ENCODE assay signal across 23 cellular contexts in genomic region chr15:38873151-38873550, GRCh38.
DNase-seq lines count a peak whose midpoint lies in the region; ATAC-seq and TF ChIP-seq lines count a peak whose summit lies in the region.
"Had no signal": no experiment of that assay in that cellular context is flagged by ENCODE, and none has a peak within 500 bp of the region (broad histone marks: within the 10 kb centered on the region; RNA-seq: fewer than 3 reads in every experiment).

No MANE protein-coding gene starts in this region.

- H3K9me3 ChIP-seq in PC-3 (ENCODE audit: low read length), result no peaks in the 10 kb centered on the region
- H3K9me3 ChIP-seq in hepatocyte (ENCODE audit: low read depth), result no peaks in the 10 kb centered on the region
- no peaks in the 10 kb centered on the region for H3K9me3 ChIP-seq in smooth muscle cell (replicated peaks; ENCODE audit: low read depth)
- H3K9me3 ChIP-seq: prostate gland, SJCRH30 had no signal

- BruUV-seq in PC-3 (replicated peaks; lab: Mats Ljungman, UMichigan), result no TSS peak

- H3K9me2 ChIP-seq in PC-3 (replicated peaks; ENCODE audit: low read length), result no peaks in the 10 kb centered on the region
- H3K9me2 ChIP-seq in hepatocyte (replicated peaks; ENCODE audit: insufficient read depth), result no peaks in the 10 kb centered on the region

- H3K4me2 ChIP-seq in PC-3 (ENCODE audit: low read length) (no peak overlapping the region), hepatocyte (no peak overlapping the region), smooth muscle cell (peak overlapping the region; percentile 12)
- H3K4me2 ChIP-seq: BLaER1 treated with 17β-estradiol and CSF1 and Interleukin-3, amounts not matched to agents 10 nM and 100 nM had no signal

- no peaks in the 10 kb centered on the region for H3K27me3 ChIP-seq in PC-3 (ENCODE audit: low read length)
- H3K27me3 ChIP-seq in hepatocyte, result no peaks in the 10 kb centered on the region
- H3K27me3 ChIP-seq in smooth muscle cell (ENCODE audit: low read depth), result no peaks in the 10 kb centered on the region
- H3K27me3 ChIP-seq: BLaER1 treated with 17β-estradiol and CSF1 and Interleukin-3, amounts not matched to agents 10 nM and 100 nM; SJCRH30 had no signal

- H3K4me1 ChIP-seq in PC-3 (ENCODE audit: insufficient read depth, low read length), result peaks cover 7% of the 10 kb centered on the region
- peaks cover 16% of the 10 kb centered on the region for H3K4me1 ChIP-seq in hepatocyte (ENCODE audit: insufficient read depth)
- H3K4me1 ChIP-seq in smooth muscle cell (ENCODE audit: low read depth), result no peaks in the 10 kb centered on the region

- H3K36me3 ChIP-seq in PC-3 (ENCODE audit: low read depth, low read length) (no peaks in the 10 kb centered on the region), hepatocyte (replicated peaks; ENCODE audit: insufficient read depth, low read depth) (no peaks in the 10 kb centered on the region), smooth muscle cell (ENCODE audit: low read depth) (no peaks in the 10 kb centered on the region)
- H3K36me3 ChIP-seq: BLaER1 treated with 17β-estradiol and CSF1 and Interleukin-3, amounts not matched to agents 10 nM and 100 nM; prostate gland; SJCRH30 had no signal

- no peaks in the 10 kb centered on the region for H3F3A ChIP-seq in PC-3 (ENCODE audit: low read length, unreplicated experiment)
- peaks cover 8% of the 10 kb centered on the region for H3F3A ChIP-seq in smooth muscle cell (ENCODE audit: low read depth)

- H4K20me1 ChIP-seq in PC-3 (ENCODE audit: low read length) (no peaks in the 10 kb centered on the region), hepatocyte (ENCODE audit: insufficient read depth, poor library complexity, severe bottlenecking) (no peaks in the 10 kb centered on the region), smooth muscle cell (ENCODE audit: low read depth) (no peaks in the 10 kb centered on the region)
- H4K20me1 ChIP-seq: BLaER1 treated with 17β-estradiol and CSF1 and Interleukin-3, amounts not matched to agents 10 nM and 100 nM had no signal

- 46% methylated on average over 4 of the region's 4 CpGs for WGBS in hepatocyte (ENCODE audit: low lambda C conversion rate, missing lambda C conversion rate)
- 60% methylated on average over 4 of the region's 4 CpGs for WGBS in smooth muscle cell (ENCODE audit: low lambda C conversion rate)

- H3K27ac ChIP-seq in PC-3 (ENCODE audit: low read length), result no peak overlapping the region
- H3K27ac ChIP-seq in hepatocyte, result peak overlapping the region; percentile 19
- H3K27ac ChIP-seq in smooth muscle cell (ENCODE audit: low read depth), result peak overlapping the region; percentile 33
- H3K27ac ChIP-seq: BLaER1 treated with 17β-estradiol and CSF1 and Interleukin-3, amounts not matched to agents 10 nM and 100 nM; SJCRH30; skin epidermis had no signal

- intact Hi-C loops in PC-3 (cut with micrococcal nuclease), result no loop called here

- no peak for ATAC-seq in PC-3
- ATAC-seq: activated CD4-positive, CD25-positive, alpha-beta regulatory T cell treated with anti-CD3 and anti-CD28 coated beads, Interleukin-2, amount 50 U/mL, for 24 hours; GM12878 had no signal

- H2AFZ ChIP-seq in PC-3 (ENCODE audit: low read length), result no peak overlapping the region
- no peak overlapping the region for H2AFZ ChIP-seq in hepatocyte
- no peak overlapping the region for H2AFZ ChIP-seq in smooth muscle cell (ENCODE audit: low read depth)

- H3K9ac ChIP-seq in PC-3 (ENCODE audit: low read length) (no peak overlapping the region), smooth muscle cell (ENCODE audit: low read depth) (no peak overlapping the region)
- H3K9ac ChIP-seq: BLaER1 treated with 17β-estradiol and CSF1 and Interleukin-3, amounts not matched to agents 10 nM and 100 nM had no signal

- POLR2A ChIA-PET in PC-3 (lab: Charles Lee; ENCODE audit: unreplicated experiment), result interaction anchor here (0.5 kb wide), 1 partner anchor 328 kb away, joined by 3 read pairs; no protein-coding TSS in a partner anchor

- CTCF ChIA-PET in PC-3 (lab: Charles Lee), result no interaction called here

- TF ChIP-seq CTCF in PC-3 (conservative IDR thresholded peaks at IDR 0.05; ENCODE audit: low read depth, low read length), result no peak
- TF ChIP-seq CTCF in hepatocyte (IDR thresholded peaks at IDR 0.05; ENCODE audit: poor library complexity), result no peak
- TF ChIP-seq CTCF in smooth muscle cell (IDR thresholded peaks at IDR 0.05; ENCODE audit: borderline replicate concordance, insufficient read depth, poor library complexity, severe bottlenecking), result no peak

- DNase-seq in NCI-H82 (lab: John Stamatoyannopoulos, UW), result peak; percentile 7
- no peak for DNase-seq in NCI-H82 treated with DMSO at 0.1 percent for 48 hours (lab: John Stamatoyannopoulos, UW; ENCODE audit: unreplicated experiment)
- peak; percentile 17 for DNase-seq in PC-3
- DNase-seq in hepatocyte (ENCODE audit: low spot score), result no peak
- no peak for DNase-seq in smooth muscle cell (lab: John Stamatoyannopoulos, UW; ENCODE audit: unreplicated experiment)
- DNase-seq in AG08396 (ENCODE audit: low spot score), result no peak
- no peak for DNase-seq in SW 1271 (lab: John Stamatoyannopoulos, UW)
- no peak for DNase-seq in HCEC 1CT
- DNase-seq: DMS153; KBM-7; midbrain; NCI-H1048; NCI-H2029; NCI-H510A treated with DMSO at 0.1 percent for 48 hours; nephron progenitor cell; OCI-M1; SJCRH30; stimulated activated CD4-positive, alpha-beta T cell treated with anti-CD3 and anti-CD28 coated beads, Interleukin-4, amount 100 ng/mL, for 1 hour had no signal

- no peaks in the 10 kb centered on the region for H3K79me2 ChIP-seq in PC-3 (ENCODE audit: low read length)
- H3K79me2 ChIP-seq in hepatocyte, result no peaks in the 10 kb centered on the region
- H3K79me2 ChIP-seq in smooth muscle cell (ENCODE audit: low read depth), result no peaks in the 10 kb centered on the region

- H3K4me3 ChIP-seq in PC-3 (ENCODE audit: low read length) (no peak overlapping the region), hepatocyte (no peak overlapping the region), smooth muscle cell (no peak overlapping the region)
- H3K4me3 ChIP-seq: BLaER1 treated with 17β-estradiol and CSF1 and Interleukin-3, amounts not matched to agents 10 nM and 100 nM; GM12878; prostate gland; SJCRH30; skin epidermis had no signal

Comparison
In these comparisons a context has a peak if more than half of its experiments do, and no peak if none do; other contexts are left out.
1. DNase-seq: peak in NCI-H82 (single experiment) and PC-3 (single experiment); none in NCI-H82 treated with DMSO at 0.1 percent for 48 hours (single experiment), hepatocyte (single experiment), smooth muscle cell (single experiment), AG08396 (single experiment), SW 1271 (0 of 2) and HCEC 1CT (single experiment).